ENCODE assay signal across 1 cellular context in the genomic region with DNA sequence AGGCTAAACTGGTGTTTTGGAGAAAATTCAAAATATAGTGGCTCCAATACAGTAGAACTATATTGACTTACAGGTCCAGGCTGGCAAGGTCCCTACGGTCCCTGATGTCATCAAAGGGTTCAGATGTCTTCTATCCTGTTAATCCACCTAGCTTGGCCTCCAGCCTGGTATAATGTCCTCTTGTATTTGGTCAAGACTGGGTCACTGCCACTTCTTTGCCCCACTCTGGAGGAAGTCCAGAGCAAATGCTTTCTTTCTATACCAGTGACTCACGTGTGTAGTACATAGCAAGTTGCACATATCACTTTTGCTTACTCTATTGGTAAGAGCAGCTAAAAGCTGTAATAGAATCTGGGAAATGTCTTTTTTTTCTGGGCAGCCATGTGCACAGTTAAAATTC.
TF ChIP-seq lines count a peak whose summit lies in the region.

No MANE protein-coding gene starts in this region.

TF ChIP-seq in HepG2, 621 proteins besides CTCF, POLR2A, EP300 and RAD21 (continued from another document):
- TF ChIP-seq NFRKB (IDR thresholded peaks at IDR 0.05) (no peak), NONO (IDR thresholded peaks at IDR 0.05) (no peak), NONO (CRISPR knock-in tag; conservative IDR thresholded peaks at IDR 0.05) (no peak), NCOA1 (CRISPR knock-in tag; IDR thresholded peaks at IDR 0.05) (no peak), MEIS1 (CRISPR knock-in tag; IDR thresholded peaks at IDR 0.05; ENCODE audit: borderline replicate concordance) (no peak), KLF6 (CRISPR knock-in tag; IDR thresholded peaks at IDR 0.05) (no peak), DR1 (CRISPR knock-in tag; IDR thresholded peaks at IDR 0.05) (no peak), YEATS2 (CRISPR knock-in tag; IDR thresholded peaks at IDR 0.05; ENCODE audit: borderline replicate concordance) (no peak), ZSCAN29 (CRISPR knock-in tag; conservative IDR thresholded peaks at IDR 0.05) (no peak)
